17 cellular contexts compared by ENCODE assay signal in the genomic region with DNA sequence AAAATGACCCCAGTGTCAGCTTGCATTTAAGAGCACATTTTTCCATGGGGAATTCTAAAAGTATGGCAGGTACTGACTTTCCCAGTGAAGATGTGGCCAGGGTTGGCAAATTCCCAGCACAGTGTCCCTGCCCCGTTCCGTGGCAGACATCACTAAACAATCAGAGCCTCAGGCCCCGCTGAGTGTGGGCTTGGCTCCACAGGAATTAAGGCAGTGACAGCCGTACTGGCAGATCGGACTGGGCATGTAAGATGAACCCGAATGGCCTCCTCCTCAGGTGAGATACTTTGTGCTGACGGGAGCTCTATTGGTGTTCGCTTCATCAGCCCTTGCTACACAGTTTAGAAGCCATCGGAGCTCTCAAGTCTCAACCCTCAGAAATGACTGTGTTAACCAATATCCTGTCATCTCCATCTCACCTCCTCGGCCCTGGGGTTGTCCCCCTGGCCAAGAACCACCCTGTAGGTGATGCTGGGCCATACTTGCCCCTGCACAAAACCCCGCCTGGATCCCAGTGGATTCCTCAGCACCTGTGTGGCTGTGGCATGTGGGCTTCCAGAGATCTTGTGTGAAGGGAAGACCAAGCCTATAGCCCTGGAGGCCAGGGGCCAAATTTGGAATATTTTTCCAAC. TPM values are rescaled to one million over a fixed set of nuclear protein-coding genes. Genes with fewer than 3 reads are reported as not detected.
DNase-seq lines count a peak whose midpoint lies in the region; ATAC-seq and TF ChIP-seq lines count a peak whose summit lies in the region.
"Had no signal": no experiment of that assay in that cellular context is flagged by ENCODE, and none has a peak within 500 bp of the region (broad histone marks: within the 10 kb centered on the region; RNA-seq: fewer than 3 reads in every experiment).

No MANE protein-coding gene starts in this region.

- H3K27me3 ChIP-seq in CD4-positive, alpha-beta T cell (ENCODE audit: control insufficient read depth, insufficient read depth, low read length), result no peaks in the 10 kb centered on the region
- H3K27me3 ChIP-seq in lower lobe of right lung (ENCODE audit: low read depth), result no peaks in the 10 kb centered on the region

- H3K36me3 Mint-ChIP-seq in CD4-positive, alpha-beta T cell (ENCODE audit: low read depth), result no peaks in the 10 kb centered on the region
- peaks cover 7 to 16% of the 10 kb centered on the region in 2 donors for H3K36me3 Mint-ChIP-seq in activated T-cell treated with anti-CD3 and anti-CD28 coated beads, Interleukin-2, amount 50 U/mL, for 72 hours (ENCODE audit: insufficient read depth in 2 of 2)
- H3K36me3 Mint-ChIP-seq: T-cell had no signal

- H3K4me1 Mint-ChIP-seq in CD4-positive, alpha-beta T cell (ENCODE audit: low read depth), result peaks cover 82% of the 10 kb centered on the region
- peaks cover 93% of the 10 kb centered on the region for H3K4me1 Mint-ChIP-seq in activated T-cell treated with anti-CD3 and anti-CD28 coated beads, Interleukin-2, amount 50 U/mL, for 72 hours (ENCODE audit: low read depth)

- H3K4me3 ChIP-seq in AG10803 (ENCODE audit: low read length), result no peak overlapping the region
- H3K4me3 ChIP-seq in lower lobe of right lung, result no peak overlapping the region
- H3K4me3 ChIP-seq: coronary artery, esophagus squamous epithelium, tibial artery had no signal

- H3K4me1 ChIP-seq in lower lobe of right lung, result peaks cover 50% of the 10 kb centered on the region
- H3K4me1 ChIP-seq: parathyroid adenoma had no signal

- no peaks in the 10 kb centered on the region for H3K36me3 ChIP-seq in lower lobe of right lung
- H3K36me3 ChIP-seq: esophagus squamous epithelium, tibial artery had no signal

- no peak overlapping the region for H3K27ac ChIP-seq in CD4-positive, alpha-beta T cell (ENCODE audit: low read depth, low read length)
- peak overlapping the region; percentile 64 for H3K27ac ChIP-seq in lower lobe of right lung
- H3K27ac ChIP-seq: parathyroid adenoma, tibial artery had no signal

- no peak for ATAC-seq in CD4-positive, alpha-beta T cell (ENCODE audit: poor library complexity)
- ATAC-seq in activated T-cell treated with anti-CD3 and anti-CD28 coated beads, Interleukin-2, amount 50 U/mL, for 72 hours (replicated peaks in 1 of 2), result peak; percentile 68 to 72
- ATAC-seq in lower lobe of right lung (no peak), HG03108 (IDR thresholded peaks at IDR 0.05; ENCODE audit: unreplicated experiment) (no peak)
- ATAC-seq: T-cell had no signal

- DNase-seq in AG10803 (ENCODE audit: low read depth) (peak; percentile 14), lower lobe of right lung (no peak), NCI-H2081 treated with DMSO at 0.1 percent for 48 hours (lab: John Stamatoyannopoulos, UW) (no peak), NCI-H526 (lab: John Stamatoyannopoulos, UW) (no peak), mesenteric fat pad (ENCODE audit: low spot score) (no peak)
- no peak for DNase-seq in CD4-positive, alpha-beta T cell
- peak; percentile 69 to 76 for DNase-seq in activated T-cell treated with anti-CD3 and anti-CD28 coated beads, Interleukin-2, amount 50 U/mL, for 72 hours
- DNase-seq: amniotic stem cell, esophagus squamous epithelium, kidney glomerular epithelial cell, NCI-H187 treated with DMSO at 0.1 percent for 48 hours, NCI-H82, tibial artery had no signal

- no peaks in the 10 kb centered on the region for H3K9me3 ChIP-seq in CD4-positive, alpha-beta T cell (ENCODE audit: control insufficient read depth, low read length)
- no peaks in the 10 kb centered on the region for H3K9me3 ChIP-seq in lower lobe of right lung
- H3K9me3 ChIP-seq: esophagus squamous epithelium, tibial artery had no signal

- CTCF ChIA-PET in CD4-positive, alpha-beta T cell (lab: Charles Lee), result interaction anchor here (1.8 to 2.8 kb wide), 2 partner anchors 44 to 45 kb away, joined by 6 to 9 read pairs; no protein-coding TSS in a partner anchor

- H3K27me3 Mint-ChIP-seq in CD4-positive, alpha-beta T cell, result no peaks in the 10 kb centered on the region
- H3K27me3 Mint-ChIP-seq in activated T-cell treated with anti-CD3 and anti-CD28 coated beads, Interleukin-2, amount 50 U/mL, for 72 hours (ENCODE audit: low read depth), result no peaks in the 10 kb centered on the region
- H3K27me3 Mint-ChIP-seq: T-cell had no signal

- no peak for TF ChIP-seq CTCF in AG10803 (conservative IDR thresholded peaks at IDR 0.05; ENCODE audit: low read length)
- TF ChIP-seq CTCF in CD4-positive, alpha-beta T cell (IDR thresholded peaks at IDR 0.05), result no peak
- TF ChIP-seq CTCF in lower lobe of right lung (IDR thresholded peaks at IDR 0.05), result no peak

- H3K9me3 Mint-ChIP-seq in CD4-positive, alpha-beta T cell, result peaks cover 6% of the 10 kb centered on the region
- H3K9me3 Mint-ChIP-seq in activated T-cell treated with anti-CD3 and anti-CD28 coated beads, Interleukin-2, amount 50 U/mL, for 72 hours, result peaks cover 7 to 10% of the 10 kb centered on the region in 2 donors

- intact Hi-C loops in CD4-positive, alpha-beta T cell (cut with DNase I, micrococcal nuclease), result loop anchor here (2.0 to 5.0 kb wide), 2 partner anchors 43 to 45 kb away; no protein-coding TSS in a partner anchor
- intact Hi-C loops in lower lobe of right lung (cut with DNase I), result no loop called here

- H3K4me3 Mint-ChIP-seq in CD4-positive, alpha-beta T cell, result no peak overlapping the region
- peak overlapping the region; percentile 45 to 46 for H3K4me3 Mint-ChIP-seq in activated T-cell treated with anti-CD3 and anti-CD28 coated beads, Interleukin-2, amount 50 U/mL, for 72 hours

- POLR2A ChIA-PET in CD4-positive, alpha-beta T cell (lab: Charles Lee), result interaction anchor here (0.9 to 3.3 kb wide), 3 partner anchors 11 to 235 kb away, joined by 3 to 32 read pairs (median 3); partner anchors contain the start of gene ABCG1

- peak overlapping the region; percentile 82 for H3K27ac Mint-ChIP-seq in CD4-positive, alpha-beta T cell
- no peak overlapping the region for H3K27ac Mint-ChIP-seq in activated T-cell treated with anti-CD3 and anti-CD28 coated beads, Interleukin-2, amount 50 U/mL, for 72 hours

RNA-seq across cellular contexts. Expression of gene ABCG1, which starts 29.0 kb away (rescaled TPM):
- total RNA-seq in CD4-positive, alpha-beta T cell, result 100 to 1,000 TPM; 109 to 116 TPM
- 10 to 100 TPM; 53.1 to 55.5 TPM for total RNA-seq in activated T-cell treated with anti-CD3 and anti-CD28 coated beads, Interleukin-2, amount 50 U/mL, for 72 hours
- 74.9 TPM for total RNA-seq in lower lobe of right lung
- 25.9 TPM for total RNA-seq in mesenteric fat pad

Comparison
In these comparisons a context has a peak if more than half of its experiments do, and no peak if none do; other contexts are left out.
1. DNase-seq: peak in AG10803 (single experiment) and activated T-cell treated with anti-CD3 and anti-CD28 coated beads, Interleukin-2, amount 50 U/mL, for 72 hours (2 of 2); none in CD4-positive, alpha-beta T cell (0 of 10), lower lobe of right lung (single experiment), NCI-H2081 treated with DMSO at 0.1 percent for 48 hours (single experiment), NCI-H526 (0 of 2) and mesenteric fat pad (single experiment).
2. ATAC-seq: peak in activated T-cell treated with anti-CD3 and anti-CD28 coated beads, Interleukin-2, amount 50 U/mL, for 72 hours (2 of 2); none in CD4-positive, alpha-beta T cell (single experiment), lower lobe of right lung (0 of 2) and HG03108 (single experiment).